ENCODE assay signal across 26 cellular contexts in genomic region chr13:41699759-41700158, GRCh38.
"Had no signal": no experiment of that assay in that cellular context is flagged by ENCODE, and none has a peak within 500 bp of the region (broad histone marks: within the 10 kb centered on the region; RNA-seq: fewer than 3 reads in every experiment).

No MANE protein-coding gene starts in this region.

- H3K27ac ChIP-seq: coronary artery, esophagus muscularis mucosa, left lung, lower lobe of right lung, ovary, psoas muscle, skin epidermis, spleen, thoracic aorta, tibial nerve, upper lobe of left lung had no signal

- H3K9me3 ChIP-seq: esophagus muscularis mucosa, heart right ventricle, left lung, lower lobe of right lung, ovary, psoas muscle, spleen, thoracic aorta, tibial nerve, upper lobe of left lung had no signal

- H3K27me3 Mint-ChIP-seq: naive thymus-derived CD8-positive, alpha-beta T cell; stimulated activated memory B cell treated with anti-CD40 and anti-IgM and Interleukin-4, amounts not matched to agents 10 μg/mL and 1 μg/mL and 100 μg/mL, for 72 hours had no signal

- H3K9me3 Mint-ChIP-seq: naive thymus-derived CD8-positive, alpha-beta T cell; nephron progenitor cell; stimulated activated memory B cell treated with anti-CD40 and anti-IgM and Interleukin-4, amounts not matched to agents 10 μg/mL and 1 μg/mL and 100 μg/mL, for 72 hours had no signal

- H3K27me3 ChIP-seq: esophagus muscularis mucosa, heart right ventricle, left lung, ovary, spleen, tibial nerve, upper lobe of left lung had no signal

- DNase-seq: dermis blood vessel endothelial cell; effector memory CD4-positive, alpha-beta T cell; foreskin melanocyte; glutamatergic neuron; heart right ventricle; hippocampal formation; left cardiac atrium; left lung; lower lobe of right lung; naive thymus-derived CD8-positive, alpha-beta T cell; nephron progenitor cell; occipital lobe; ovary; posterior cingulate gyrus; psoas muscle; right cardiac atrium; spleen; stimulated activated CD4-positive, alpha-beta T cell treated with anti-CD3 and anti-CD28 coated beads, Interleukin-4, amount 100 ng/mL, for 4 hours; stimulated activated naive CD8-positive, alpha-beta T cell treated with anti-CD3 and anti-CD28 coated beads, Interleukin-15, Interleukin-2, amounts not matched to agents 100 U/mL and 50 U/mL, for 24 hours; upper lobe of left lung had no signal

- H3K4me3 ChIP-seq: coronary artery, esophagus muscularis mucosa, heart right ventricle, left lung, lower lobe of right lung, ovary, psoas muscle, skin epidermis, spleen, thoracic aorta, tibial nerve, upper lobe of left lung had no signal

- H3K36me3 ChIP-seq: esophagus muscularis mucosa, lower lobe of right lung, ovary, thoracic aorta, upper lobe of left lung had no signal

- H3K4me3 Mint-ChIP-seq: naive thymus-derived CD8-positive, alpha-beta T cell; nephron progenitor cell; stimulated activated memory B cell treated with anti-CD40 and anti-IgM and Interleukin-4, amounts not matched to agents 10 μg/mL and 1 μg/mL and 100 μg/mL, for 72 hours had no signal

- H3K27ac Mint-ChIP-seq: naive thymus-derived CD8-positive, alpha-beta T cell; nephron progenitor cell; stimulated activated memory B cell treated with anti-CD40 and anti-IgM and Interleukin-4, amounts not matched to agents 10 μg/mL and 1 μg/mL and 100 μg/mL, for 72 hours had no signal
